Comparison of ENCODE assay signal across 26 cellular contexts in the genomic region with DNA sequence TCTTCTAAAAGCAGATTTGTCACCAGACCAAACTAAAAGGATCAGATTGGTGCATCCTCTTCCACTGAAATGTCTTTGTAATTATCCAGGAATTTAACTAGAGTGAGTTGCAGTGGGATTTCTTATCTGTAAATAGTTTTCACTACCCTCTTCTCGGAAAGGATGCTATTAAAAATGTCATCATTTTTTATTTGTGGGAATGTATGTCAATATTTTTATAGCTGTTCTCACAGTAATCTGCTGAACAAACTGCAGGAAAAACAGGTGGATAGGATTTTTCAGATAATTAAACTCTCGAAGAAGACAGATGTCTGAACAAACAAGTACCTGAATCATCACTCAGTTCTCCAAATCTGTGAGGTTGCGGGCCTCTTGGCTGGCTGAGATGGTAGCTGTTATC.
DNase-seq lines count a peak whose midpoint lies in the region; ATAC-seq and TF ChIP-seq lines count a peak whose summit lies in the region.
"Had no signal": no experiment of that assay in that cellular context is flagged by ENCODE, and none has a peak within 500 bp of the region (broad histone marks: within the 10 kb centered on the region; RNA-seq: fewer than 3 reads in every experiment).

No MANE protein-coding gene starts in this region.

- no peaks in the 10 kb centered on the region for H3K79me2 ChIP-seq in SK-N-SH (ENCODE audit: insufficient read depth)

- intact Hi-C loops in activated B cell treated with CpG ODN at 0.5 μM for 24 hours (cut with micrococcal nuclease) (no loop called here), stomach (cut with DNase I; ENCODE audit: low total_unique reads) (no loop called here)

- no peak for DNase-seq in SK-N-SH
- DNase-seq in EL, result peak; percentile 30
- DNase-seq in activated B cell treated with CpG ODN at 0.5 μM for 24 hours, result no peak
- no peak for DNase-seq in neural crest cell (ENCODE audit: low read depth, low spot score)
- no peak for DNase-seq in NCI-H2196 treated with DMSO at 0.1 percent for 48 hours (lab: John Stamatoyannopoulos, UW; ENCODE audit: unreplicated experiment)
- DNase-seq in left lobe of liver (ENCODE audit: low spot score), result no peak
- DNase-seq in stomach, result no peak
- DNase-seq: activated CD4-positive, alpha-beta T cell treated with anti-CD3 and anti-CD28 coated beads for 36 hours; activated naive CD4-positive, alpha-beta T cell treated with anti-CD3 and anti-CD28 coated beads, Interleukin-2, amount 50 U/mL, for 16 hours; activated T-cell treated with anti-CD3 and anti-CD28 coated beads, Interleukin-2, amount 50 U/mL, for 24 hours; anterior cingulate cortex; BE2C; gastrocnemius medialis; hypothalamus; mucosa of descending colon; NCI-H1092 treated with DMSO at 0.1 percent for 48 hours; NCI-H187 treated with DMSO at 0.1 percent for 48 hours; NK-92 treated with Interleukin-12 subunit alpha and Interleukin-12 subunit beta, amount 100 ng/mL, for 24 hours; sigmoid colon had no signal

- H3K4me3 Mint-ChIP-seq in activated B cell treated with CpG ODN at 0.5 μM for 24 hours (no peak overlapping the region), neural crest cell (no peak overlapping the region)
- H3K4me3 Mint-ChIP-seq: activated CD4-positive, alpha-beta T cell treated with anti-CD3 and anti-CD28 coated beads for 36 hours; activated T-cell treated with anti-CD3 and anti-CD28 coated beads, Interleukin-2, amount 50 U/mL, for 24 hours; neural progenitor cell; type B pancreatic cell had no signal

- no peak for TF ChIP-seq POLR2A in stomach (IDR thresholded peaks at IDR 0.05)

- H3K27me3 Mint-ChIP-seq in activated B cell treated with CpG ODN at 0.5 μM for 24 hours (no peaks in the 10 kb centered on the region), neural crest cell (ENCODE audit: low read depth) (no peaks in the 10 kb centered on the region)
- H3K27me3 Mint-ChIP-seq: activated CD4-positive, alpha-beta T cell treated with anti-CD3 and anti-CD28 coated beads for 36 hours; activated T-cell treated with anti-CD3 and anti-CD28 coated beads, Interleukin-2, amount 50 U/mL, for 24 hours; type B pancreatic cell had no signal

- ATAC-seq in SK-N-SH treated with all-trans-retinoic acid at 6 μM for 48 hours, result no peak
- no peak for ATAC-seq in activated B cell treated with CpG ODN at 0.5 μM for 24 hours (ENCODE audit: low read depth)
- no peak for ATAC-seq in left lobe of liver
- ATAC-seq: A549; activated CD4-positive, alpha-beta T cell treated with anti-CD3 and anti-CD28 coated beads for 36 hours; gastrocnemius medialis; mucosa of descending colon had no signal

- H3K4me1 Mint-ChIP-seq in activated B cell treated with CpG ODN at 0.5 μM for 24 hours, result peaks cover 8% of the 10 kb centered on the region
- H3K4me1 Mint-ChIP-seq in neural crest cell, result no peaks in the 10 kb centered on the region
- H3K4me1 Mint-ChIP-seq: neural progenitor cell had no signal

- H3K27ac Mint-ChIP-seq in activated B cell treated with CpG ODN at 0.5 μM for 24 hours (peak overlapping the region; percentile 8), neural crest cell (ENCODE audit: unreplicated experiment) (peak overlapping the region; percentile 65)
- H3K27ac Mint-ChIP-seq: activated CD4-positive, alpha-beta T cell treated with anti-CD3 and anti-CD28 coated beads for 36 hours; activated T-cell treated with anti-CD3 and anti-CD28 coated beads, Interleukin-2, amount 50 U/mL, for 24 hours; neural progenitor cell; type B pancreatic cell had no signal

- no peaks in the 10 kb centered on the region for H3K9me2 ChIP-seq in SK-N-SH

- H3K9me3 ChIP-seq in SK-N-SH, result no peaks in the 10 kb centered on the region
- H3K9me3 ChIP-seq in stomach, result no peaks in the 10 kb centered on the region
- H3K9me3 ChIP-seq: A549, BE2C, esophagus muscularis mucosa, gastrocnemius medialis, mucosa of descending colon, sigmoid colon had no signal

- CTCF ChIA-PET in SK-N-SH (lab: Yijun Ruan, JAX) (interaction anchor here (1.6 to 1.7 kb wide), 2 partner anchors 17 to 153 kb away, joined by 3 to 4 read pairs; no protein-coding TSS in a partner anchor), activated B cell treated with CpG ODN at 0.5 μM for 24 hours (lab: Charles Lee) (no interaction called here)

- H3K4me3 ChIP-seq in SK-N-SH (ENCODE audit: low read depth in 2 of 2, low read length in 1 of 2) (no peak overlapping the region), stomach (no peak overlapping the region)
- H3K4me3 ChIP-seq: A549, cardiac muscle cell, coronary artery, esophagus muscularis mucosa, gastrocnemius medialis, mucosa of descending colon, neural progenitor cell, sigmoid colon had no signal

- H3K36me3 ChIP-seq in SK-N-SH (replicated peaks in 1 of 2; ENCODE audit: control insufficient read depth in 1 of 2, insufficient read depth in 2 of 2, low read length in 1 of 2) (peaks cover 50 to 60% of the 10 kb centered on the region in 2 experiments), stomach (peaks cover 26 to 86% (median 83%) of the 10 kb centered on the region in 4 donors)
- H3K36me3 ChIP-seq: neural progenitor cell had no signal

- TF ChIP-seq CTCF in SK-N-SH (IDR thresholded peaks at IDR 0.05), result no peak
- no peak for TF ChIP-seq CTCF in activated B cell treated with CpG ODN at 0.5 μM for 24 hours (IDR thresholded peaks at IDR 0.05)
- TF ChIP-seq CTCF in neural crest cell (conservative IDR thresholded peaks at IDR 0.05), result no peak
- no peak for TF ChIP-seq CTCF in stomach (IDR thresholded peaks at IDR 0.05)

- TF ChIP-seq EP300 in SK-N-SH (IDR thresholded peaks at IDR 0.05; ENCODE audit: borderline replicate concordance in 1 of 2, low read depth in 1 of 2, low read length in 1 of 2), result no peak
- TF ChIP-seq EP300 in stomach (IDR thresholded peaks at IDR 0.05), result no peak

- H4K20me1 ChIP-seq in SK-N-SH (ENCODE audit: insufficient read depth), result no peaks in the 10 kb centered on the region

- H3K4me1 ChIP-seq in SK-N-SH (ENCODE audit: control insufficient read depth in 1 of 2, insufficient read depth in 2 of 2, low read depth in 1 of 2, low read length in 1 of 2), result no peaks in the 10 kb centered on the region; a peak in 1 of 4 replicates
- no peaks in the 10 kb centered on the region for H3K4me1 ChIP-seq in stomach
- H3K4me1 ChIP-seq: BE2C, esophagus muscularis mucosa, gastrocnemius medialis, sigmoid colon had no signal

- no peak overlapping the region for H3K4me2 ChIP-seq in SK-N-SH
- H3K4me2 ChIP-seq: A549, neural progenitor cell had no signal

- no peak for TF ChIP-seq RAD21 in SK-N-SH (IDR thresholded peaks at IDR 0.05; ENCODE audit: low read length)

- H3K27me3 ChIP-seq in SK-N-SH (ENCODE audit: insufficient read depth) (no peaks in the 10 kb centered on the region), stomach (no peaks in the 10 kb centered on the region)
- H3K27me3 ChIP-seq: BE2C, cardiac muscle cell, esophagus muscularis mucosa, gastrocnemius medialis, neural progenitor cell, sigmoid colon had no signal

- 94% methylated on average over 3 of the region's 3 CpGs for WGBS in SK-N-SH (ENCODE audit: low lambda C conversion rate)
- 78 to 88% (median 83%) methylated on average over 3 of the region's 3 CpGs for WGBS in stomach, 5 donors

- H3F3A ChIP-seq in SK-N-SH (replicated peaks; ENCODE audit: insufficient read depth), result no peaks in the 10 kb centered on the region

- H3K36me3 Mint-ChIP-seq in activated B cell treated with CpG ODN at 0.5 μM for 24 hours (ENCODE audit: low read depth) (peaks cover 95% of the 10 kb centered on the region), neural crest cell (ENCODE audit: low read depth) (peaks cover 26% of the 10 kb centered on the region)

- no peak overlapping the region for H3K27ac ChIP-seq in SK-N-SH (ENCODE audit: low read depth in 2 of 2, low read length in 1 of 2)
- no peak overlapping the region for H3K27ac ChIP-seq in stomach
- H3K27ac ChIP-seq: A549, cardiac muscle cell, coronary artery, esophagus muscularis mucosa, gastrocnemius medialis, neural progenitor cell, sigmoid colon had no signal

- no peaks in the 10 kb centered on the region for H3K9me3 Mint-ChIP-seq in activated B cell treated with CpG ODN at 0.5 μM for 24 hours
- no peaks in the 10 kb centered on the region for H3K9me3 Mint-ChIP-seq in neural crest cell
- H3K9me3 Mint-ChIP-seq: activated T-cell treated with anti-CD3 and anti-CD28 coated beads, Interleukin-2, amount 50 U/mL, for 24 hours; neural progenitor cell; type B pancreatic cell had no signal

- no peak overlapping the region for H2AFZ ChIP-seq in SK-N-SH (ENCODE audit: low read depth)
- H2AFZ ChIP-seq: neural progenitor cell had no signal

- H3K9ac ChIP-seq in SK-N-SH, result no peak overlapping the region
- H3K9ac ChIP-seq: neural progenitor cell had no signal

- POLR2A ChIA-PET in SK-N-SH (lab: Yijun Ruan, JAX) (no interaction called here), activated B cell treated with CpG ODN at 0.5 μM for 24 hours (lab: Charles Lee) (no interaction called here)

TF ChIP-seq in SK-N-SH treated with all-trans-retinoic acid at 6 μM for 48 hours, 23 proteins besides CTCF, POLR2A, EP300 and RAD21:
- TF ChIP-seq ZC3H10 (CRISPR knock-in tag; IDR thresholded peaks at IDR 0.05) (no peak), ISL1 (CRISPR knock-in tag; IDR thresholded peaks at IDR 0.05) (peak; percentile 72), SNAI2 (CRISPR knock-in tag; IDR thresholded peaks at IDR 0.05) (peak; percentile 75; the same call in 1 of the 2 replicates)

TF ChIP-seq in SK-N-SH, 30 proteins besides CTCF, POLR2A, EP300 and RAD21:
- no peak for TF ChIP-seq FOXM1 (IDR thresholded peaks at IDR 0.05; ENCODE audit: low read depth)
- TF ChIP-seq, protein P1, sequence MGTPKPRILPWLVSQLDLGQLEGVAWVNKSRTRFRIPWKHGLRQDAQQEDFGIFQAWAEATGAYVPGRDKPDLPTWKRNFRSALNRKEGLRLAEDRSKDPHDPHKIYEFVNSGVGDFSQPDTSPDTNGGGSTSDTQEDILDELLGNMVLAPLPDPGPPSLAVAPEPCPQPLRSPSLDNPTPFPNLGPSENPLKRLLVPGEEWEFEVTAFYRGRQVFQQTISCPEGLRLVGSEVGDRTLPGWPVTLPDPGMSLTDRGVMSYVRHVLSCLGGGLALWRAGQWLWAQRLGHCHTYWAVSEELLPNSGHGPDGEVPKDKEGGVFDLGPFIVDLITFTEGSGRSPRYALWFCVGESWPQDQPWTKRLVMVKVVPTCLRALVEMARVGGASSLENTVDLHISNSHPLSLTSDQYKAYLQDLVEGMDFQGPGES (IDR thresholded peaks at IDR 0.05; ENCODE audit: low read depth, low read length), result no peak
- TF ChIP-seq GATA2 (CRISPR knock-in tag; IDR thresholded peaks at IDR 0.05), result no peak
TF ChIP-seq in SK-N-SH: peak in this region for 0.
